23 cellular contexts compared by ENCODE assay signal in genomic region chr1:70318191-70318590, GRCh38.
"Had no signal": no experiment of that assay in that cellular context is flagged by ENCODE, and none has a peak within 500 bp of the region (broad histone marks: within the 10 kb centered on the region; RNA-seq: fewer than 3 reads in every experiment).

No MANE protein-coding gene starts in this region.

- H3K9ac ChIP-seq: neural progenitor cell had no signal

- H3K9me3 ChIP-seq: left lung, right lobe of liver, transverse colon, vagina had no signal

- H3K36me3 ChIP-seq: neural progenitor cell, right lobe of liver, transverse colon had no signal

- DNase-seq: activated CD4-positive, alpha-beta T cell treated with anti-CD3 and anti-CD28 coated beads for 4 hours; activated CD4-positive, alpha-beta T cell treated with anti-CD3 and anti-CD28 coated beads, Interleukin-2, amount 50 U/mL, for 48 hours; activated CD4-positive, CD25-positive, alpha-beta regulatory T cell; activated effector memory CD4-positive, alpha-beta T cell treated with Interleukin-2 at 50 U/mL for 16 hours; activated naive CD4-positive, alpha-beta T cell treated with anti-CD3 and anti-CD28 coated beads for 36 hours; activated naive CD8-positive, alpha-beta T cell treated with anti-CD3 and anti-CD28 coated beads, Interleukin-2, amount 10 ng/mL, durations not matched to agents 7 days and 5 days; activated T-cell treated with anti-CD3 and anti-CD28 coated beads, Interleukin-2, amount 50 U/mL, for 48 hours; amygdala; effector CD8-positive, alpha-beta T cell; erythroblast; foreskin keratinocyte; kidney; left lung; naive thymus-derived CD8-positive, alpha-beta T cell; posterior cingulate gyrus; right lobe of liver; stimulated activated naive B cell treated with anti-CD40 and anti-IgM and Interleukin-4, amounts not matched to agents 10 μg/mL and 1 μg/mL and 100 μg/mL, for 72 hours; T-helper 9 cell; transverse colon had no signal

- H3K27ac ChIP-seq: foreskin keratinocyte, left lung, neural progenitor cell, right lobe of liver, skin epidermis, transverse colon, vagina had no signal

- H3K4me3 ChIP-seq: left lung, lung, neural progenitor cell, right lobe of liver, skin epidermis, transverse colon, vagina had no signal
